In genomic region chr5:154517181-154517580, GRCh38 we compare ENCODE assay signal across 29 cellular contexts. TPM values are rescaled to one million over a fixed set of nuclear protein-coding genes. Genes with fewer than 3 reads are reported as not detected.
"Had no signal": no experiment of that assay in that cellular context is flagged by ENCODE, and none has a peak within 500 bp of the region (broad histone marks: within the 10 kb centered on the region; RNA-seq: fewer than 3 reads in every experiment).

No MANE protein-coding gene starts in this region.

- H3K36me3 ChIP-seq: right lobe of liver, thoracic aorta, upper lobe of left lung had no signal

- H3K9me3 ChIP-seq: right lobe of liver, thoracic aorta, upper lobe of left lung had no signal

- H3K4me1 Mint-ChIP-seq: memory B cell had no signal

- H3K27me3 ChIP-seq: right lobe of liver had no signal

- H3K36me3 Mint-ChIP-seq: activated CD8-positive, alpha-beta memory T cell treated with anti-CD3 and anti-CD28 coated beads, Interleukin-2, amount 10 ng/mL, durations not matched to agents 7 days and 5 days; activated naive CD4-positive, alpha-beta T cell treated with anti-CD3 and anti-CD28 coated beads, Interleukin-2, amount 50 U/mL, for 72 hours; brain; memory B cell; naive thymus-derived CD4-positive, alpha-beta T cell; stimulated activated naive B cell treated with anti-CD40 and anti-IgM and Interleukin-4, amounts not matched to agents 10 μg/mL and 1 μg/mL and 100 μg/mL, for 72 hours had no signal

- H3K4me3 Mint-ChIP-seq: activated CD4-positive, alpha-beta T cell treated with anti-CD3 and anti-CD28 coated beads, Interleukin-2, amount 10 ng/mL, durations not matched to agents 7 days and 5 days; activated CD8-positive, alpha-beta memory T cell treated with anti-CD3 and anti-CD28 coated beads, Interleukin-2, amount 10 ng/mL, durations not matched to agents 7 days and 5 days; activated CD8-positive, alpha-beta T cell treated with anti-CD3 and anti-CD28 coated beads for 36 hours; activated T-helper 1 cell treated with anti-CD3 and anti-CD28 coated beads, Interleukin-12 subunit alpha, Interleukin-12 subunit beta, Interleukin-2, Interleukin-4 antibody, amounts not matched to agents 30 ng/mL and 10 ng/mL and 1 ng/mL, durations not matched to agents 14 hours and 24 hours and 36 hours; brain; memory B cell; naive thymus-derived CD4-positive, alpha-beta T cell; neural crest cell; stimulated activated naive B cell treated with anti-CD40 and anti-IgM and Interleukin-4, amounts not matched to agents 10 μg/mL and 1 μg/mL and 100 μg/mL, for 72 hours; T-helper 2 cell treated with Interferon-gamma antibody and Interleukin-4, amounts not matched to agents 5 μg/mL and 100 μg/mL, for 36 hours had no signal

- H3K4me3 ChIP-seq: right lobe of liver, thoracic aorta, upper lobe of left lung had no signal

- DNase-seq: activated CD4-positive, alpha-beta T cell treated with anti-CD3 and anti-CD28 coated beads, Interleukin-2, amount 10 ng/mL, durations not matched to agents 7 days and 5 days; activated CD8-positive, alpha-beta memory T cell treated with anti-CD3 and anti-CD28 coated beads, Interleukin-2, amount 10 ng/mL, durations not matched to agents 7 days and 5 days; activated CD8-positive, alpha-beta T cell treated with anti-CD3 and anti-CD28 coated beads for 36 hours; activated gamma-delta T cell; activated T-cell treated with anti-CD3 and anti-CD28 coated beads for 4 hours; aorta; dermis blood vessel endothelial cell; effector CD8-positive, alpha-beta T cell; hippocampal formation; left ventricle myocardium superior; naive thymus-derived CD4-positive, alpha-beta T cell; right lobe of liver; small intestine; stimulated activated CD4-positive, alpha-beta T cell treated with anti-CD3 and anti-CD28 coated beads, Interleukin-2, amount 100 ng/mL, for 48 hours; stimulated activated CD8-positive, alpha-beta memory T cell treated with anti-CD3 and anti-CD28 coated beads, Interleukin-4, amount 100 ng/mL, for 48 hours; stimulated activated naive B cell treated with anti-CD40 and anti-IgM and Interleukin-4, amounts not matched to agents 10 μg/mL and 1 μg/mL and 100 μg/mL, for 72 hours had no signal

- H3K27ac Mint-ChIP-seq: activated CD4-positive, alpha-beta T cell treated with anti-CD3 and anti-CD28 coated beads, Interleukin-2, amount 10 ng/mL, durations not matched to agents 7 days and 5 days; activated CD8-positive, alpha-beta memory T cell treated with anti-CD3 and anti-CD28 coated beads, Interleukin-2, amount 10 ng/mL, durations not matched to agents 7 days and 5 days; activated CD8-positive, alpha-beta T cell treated with anti-CD3 and anti-CD28 coated beads for 36 hours; activated T-helper 1 cell treated with anti-CD3 and anti-CD28 coated beads, Interleukin-12 subunit alpha, Interleukin-12 subunit beta, Interleukin-2, Interleukin-4 antibody, amounts not matched to agents 30 ng/mL and 10 ng/mL and 1 ng/mL, durations not matched to agents 14 hours and 24 hours and 36 hours; memory B cell; naive thymus-derived CD4-positive, alpha-beta T cell; stimulated activated naive B cell treated with anti-CD40 and anti-IgM and Interleukin-4, amounts not matched to agents 10 μg/mL and 1 μg/mL and 100 μg/mL, for 72 hours; T-helper 2 cell treated with Interferon-gamma antibody and Interleukin-4, amounts not matched to agents 5 μg/mL and 100 μg/mL, for 36 hours had no signal

- H3K27ac ChIP-seq: right lobe of liver, thoracic aorta, upper lobe of left lung, VCaP had no signal

- ATAC-seq: activated CD4-positive, CD25-positive, alpha-beta regulatory T cell treated with anti-CD3 and anti-CD28 coated beads, Interleukin-2, amount 50 U/mL, for 24 hours; activated CD8-positive, alpha-beta memory T cell treated with anti-CD3 and anti-CD28 coated beads, Interleukin-2, amount 10 ng/mL, durations not matched to agents 7 days and 5 days; activated CD8-positive, alpha-beta T cell treated with anti-CD3 and anti-CD28 coated beads for 36 hours; activated naive CD4-positive, alpha-beta T cell treated with anti-CD3 and anti-CD28 coated beads, Interleukin-2, amount 50 U/mL, for 72 hours; left ventricle myocardium superior; naive thymus-derived CD4-positive, alpha-beta T cell; right lobe of liver; stimulated activated naive B cell treated with anti-CD40 and anti-IgM and Interleukin-4, amounts not matched to agents 10 μg/mL and 1 μg/mL and 100 μg/mL, for 72 hours had no signal

- H3K9me3 Mint-ChIP-seq: activated CD4-positive, alpha-beta T cell treated with anti-CD3 and anti-CD28 coated beads, Interleukin-2, amount 10 ng/mL, durations not matched to agents 7 days and 5 days; activated CD8-positive, alpha-beta T cell treated with anti-CD3 and anti-CD28 coated beads for 36 hours; activated naive CD4-positive, alpha-beta T cell treated with anti-CD3 and anti-CD28 coated beads, Interleukin-2, amount 50 U/mL, for 72 hours; activated T-helper 1 cell treated with anti-CD3 and anti-CD28 coated beads, Interleukin-12 subunit alpha, Interleukin-12 subunit beta, Interleukin-2, Interleukin-4 antibody, amounts not matched to agents 30 ng/mL and 10 ng/mL and 1 ng/mL, durations not matched to agents 14 hours and 24 hours and 36 hours; memory B cell; naive thymus-derived CD4-positive, alpha-beta T cell; neural crest cell; stimulated activated naive B cell treated with anti-CD40 and anti-IgM and Interleukin-4, amounts not matched to agents 10 μg/mL and 1 μg/mL and 100 μg/mL, for 72 hours; T-helper 2 cell treated with Interferon-gamma antibody and Interleukin-4, amounts not matched to agents 5 μg/mL and 100 μg/mL, for 36 hours had no signal

RNA-seq across cellular contexts. Expression of gene HAND1, which starts 39.2 kb away (rescaled TPM):
- total RNA-seq: activated CD4-positive, alpha-beta T cell treated with anti-CD3 and anti-CD28 coated beads, Interleukin-2, amount 10 ng/mL, durations not matched to agents 7 days and 5 days; activated CD8-positive, alpha-beta memory T cell treated with anti-CD3 and anti-CD28 coated beads, Interleukin-2, amount 10 ng/mL, durations not matched to agents 7 days and 5 days; activated CD8-positive, alpha-beta T cell treated with anti-CD3 and anti-CD28 coated beads for 36 hours; activated naive CD4-positive, alpha-beta T cell treated with anti-CD3 and anti-CD28 coated beads, Interleukin-2, amount 50 U/mL, for 72 hours; activated T-helper 1 cell treated with anti-CD3 and anti-CD28 coated beads, Interleukin-12 subunit alpha, Interleukin-12 subunit beta, Interleukin-2, Interleukin-4 antibody, amounts not matched to agents 30 ng/mL and 10 ng/mL and 1 ng/mL, durations not matched to agents 14 hours and 24 hours and 36 hours; aorta; dermis blood vessel endothelial cell; esophagus mucosa; frontal cortex; naive thymus-derived CD4-positive, alpha-beta T cell; neural crest cell; right lobe of liver; thoracic aorta had no signal
- polyA plus RNA-seq: adipose tissue; aorta; naive thymus-derived CD4-positive, alpha-beta T cell had no signal
